In genomic region chr15:74750759-74751158, GRCh38 we compare ENCODE assay signal across 23 cellular contexts. TPM values are rescaled to one million over a fixed set of nuclear protein-coding genes. Genes with fewer than 3 reads are reported as not detected.
"Had no signal": no experiment of that assay in that cellular context is flagged by ENCODE, and none has a peak within 500 bp of the region (broad histone marks: within the 10 kb centered on the region; RNA-seq: fewer than 3 reads in every experiment).

No MANE protein-coding gene starts in this region.

- H3K4me3 Mint-ChIP-seq: endodermal cell; naive thymus-derived CD8-positive, alpha-beta T cell; neural crest cell had no signal

- H3K27ac Mint-ChIP-seq: endodermal cell; naive thymus-derived CD8-positive, alpha-beta T cell; progenitor cell of endocrine pancreas had no signal

- H3K9me3 ChIP-seq: colonic mucosa, mucosa of descending colon, pancreas had no signal

- H3K36me3 Mint-ChIP-seq: naive thymus-derived CD8-positive, alpha-beta T cell had no signal

- H3K27me3 ChIP-seq: colonic mucosa, hepatocyte, pancreas had no signal

- H3K36me3 ChIP-seq: colonic mucosa, pancreas had no signal

- DNase-seq: colonic mucosa; effector CD4-positive, alpha-beta T cell; erythroblast; foreskin melanocyte; head of caudate nucleus; left colon; mucosa of descending colon; naive thymus-derived CD8-positive, alpha-beta T cell; occipital lobe; pancreas; right cardiac atrium; stimulated activated CD4-positive, alpha-beta T cell treated with anti-CD3 and anti-CD28 coated beads, Interleukin-2, amount 100 ng/mL, for 48 hours; stimulated activated naive CD4-positive, alpha-beta T cell treated with Interleukin-2 at 50 U/mL for 16 hours; trophoblast cell had no signal

- H3K27ac ChIP-seq: colonic mucosa, hepatocyte, pancreas had no signal

- H3K4me3 ChIP-seq: colonic mucosa, hepatocyte, mucosa of descending colon, pancreas, smooth muscle cell had no signal

- H3K4me1 Mint-ChIP-seq: naive thymus-derived CD8-positive, alpha-beta T cell; neural crest cell had no signal

- H3K4me1 ChIP-seq: colonic mucosa, pancreas had no signal

- H3K9me3 Mint-ChIP-seq: endodermal cell; naive thymus-derived CD8-positive, alpha-beta T cell; neural crest cell had no signal

- ATAC-seq: left colon; mucosa of descending colon; naive thymus-derived CD8-positive, alpha-beta T cell; pancreas; right cardiac atrium had no signal

RNA-seq across cellular contexts. Expression of gene CYP1A2, which starts 2.1 kb away (rescaled TPM):
- total RNA-seq: colonic mucosa; endodermal cell; endothelial cell of umbilical vein; hepatocyte; kidney epithelial cell; left colon; lower leg skin; mucosa of descending colon; naive thymus-derived CD8-positive, alpha-beta T cell; neural crest cell; occipital lobe; progenitor cell of endocrine pancreas; right cardiac atrium; smooth muscle cell; urinary bladder had no signal

RNA-seq across cellular contexts. Expression of gene CYP1A1, which starts 25.4 kb away (rescaled TPM):
- total RNA-seq: colonic mucosa, endodermal cell had no signal
